In genomic region chr20:61546641-61547040, GRCh38 we compare ENCODE assay signal across 23 cellular contexts.
"Had no signal": no experiment of that assay in that cellular context is flagged by ENCODE, and none has a peak within 500 bp of the region (broad histone marks: within the 10 kb centered on the region; RNA-seq: fewer than 3 reads in every experiment).

No MANE protein-coding gene starts in this region.

- ATAC-seq: foreskin keratinocyte, gastroesophageal sphincter, heart left ventricle, left cardiac atrium, left lung, left ventricle myocardium superior, lower lobe of right lung, mucosa of descending colon had no signal

- FAIRE-seq: colon, endothelial cell of umbilical vein, frontal cortex had no signal

- H2AFZ ChIP-seq: hepatocyte had no signal

- H3K4me3 ChIP-seq: coronary artery, dorsolateral prefrontal cortex, esophagus muscularis mucosa, gastroesophageal sphincter, heart left ventricle, hepatocyte, left lung, lower lobe of right lung, mucosa of descending colon had no signal

- H3K36me3 ChIP-seq: esophagus muscularis mucosa, gastroesophageal sphincter, heart left ventricle, left lung, lower lobe of right lung had no signal

- H3K4me1 ChIP-seq: esophagus muscularis mucosa, foreskin keratinocyte, gastroesophageal sphincter, heart left ventricle, left lung, lower lobe of right lung had no signal

- H3K27me3 ChIP-seq: foreskin keratinocyte, hepatocyte had no signal

- H3K79me2 ChIP-seq: hepatocyte had no signal

- H3K9me3 ChIP-seq: lower lobe of right lung, mucosa of descending colon had no signal

- DNase-seq: dermis blood vessel endothelial cell; dorsolateral prefrontal cortex; effector CD4-positive, alpha-beta T cell; effector memory CD4-positive, alpha-beta T cell; foreskin keratinocyte; heart left ventricle; hypothalamus; immature natural killer cell; islet precursor cell; left cardiac atrium; left lung; left ventricle myocardium superior; lower lobe of right lung; mesenchymal stem cell; mucosa of descending colon; naive B cell had no signal

- H3K27ac ChIP-seq: coronary artery, dorsolateral prefrontal cortex, esophagus muscularis mucosa, foreskin keratinocyte, gastroesophageal sphincter, heart left ventricle, hepatocyte, left lung, lower lobe of right lung had no signal

- H3K4me2 ChIP-seq: hepatocyte had no signal
